ENCODE assay signal across 8 cellular contexts in the genomic region with DNA sequence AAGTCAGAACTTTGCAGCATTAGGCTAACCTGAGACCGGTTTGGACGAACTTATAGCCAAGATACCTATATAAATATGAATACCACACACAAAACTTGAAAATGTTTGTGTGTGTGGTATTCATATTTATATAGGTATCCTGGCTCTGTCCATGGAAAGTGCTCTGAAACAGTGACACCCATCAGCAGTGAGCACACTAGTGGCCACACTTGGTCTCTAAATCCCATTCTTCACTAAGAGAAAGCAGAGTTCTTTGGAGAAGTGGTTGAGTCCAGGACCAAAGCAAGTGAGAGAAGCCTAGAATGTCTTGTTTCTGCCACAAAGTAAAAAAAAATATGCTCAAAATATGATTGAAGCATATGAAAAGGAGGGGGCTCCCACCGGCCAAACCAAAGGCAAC.
"Had no signal": no experiment of that assay in that cellular context is flagged by ENCODE, and none has a peak within 500 bp of the region (broad histone marks: within the 10 kb centered on the region; RNA-seq: fewer than 3 reads in every experiment).

No MANE protein-coding gene starts in this region.

- FAIRE-seq: G401.6, GM12878, GM12891, GM12892, GM18507, GM19239 had no signal

- DNase-seq: GDM1, GF-D8 had no signal

- ATAC-seq: GM12878 had no signal

- H3K4me3 ChIP-seq: GM12878 had no signal
